ENCODE assay signal across 18 cellular contexts in genomic region chr1:116931016-116931918, GRCh38. TPM values are rescaled to one million over a fixed set of nuclear protein-coding genes. Genes with fewer than 3 reads are reported as not detected.
DNase-seq lines count a peak whose midpoint lies in the region; ATAC-seq, FAIRE-seq and TF ChIP-seq lines count a peak whose summit lies in the region.
"Had no signal": no experiment of that assay in that cellular context is flagged by ENCODE, and none has a peak within 500 bp of the region (broad histone marks: within the 10 kb centered on the region; RNA-seq: fewer than 3 reads in every experiment).

No MANE protein-coding gene starts in this region.

- WGBS in endodermal cell (ENCODE audit: insufficient coverage in 1 of 2, insufficient read length in 1 of 2), 2 experiments: 90 to 92% methylated on average over 6 to 7 of the region's 7 CpGs
- 29% methylated on average over 7 of the region's 7 CpGs for WGBS in HepG2 (ENCODE audit: low lambda C conversion rate)

- H3K27ac ChIP-seq in endodermal cell (ENCODE audit: low read depth, low read length) (no peak overlapping the region), HepG2 (ENCODE audit: extremely low read length, insufficient read depth, low read length) (no peak overlapping the region)

- H3K4me1 ChIP-seq in endodermal cell (ENCODE audit: control insufficient read depth, insufficient read depth, low read length) (no peaks in the 10 kb centered on the region), HepG2 (ENCODE audit: insufficient read depth, low read length) (peaks cover 12% of the 10 kb centered on the region)

- H3K4me3 Mint-ChIP-seq in activated CD4-positive, alpha-beta T cell treated with anti-CD3 and anti-CD28 coated beads for 36 hours: no peak overlapping the region
- no peak overlapping the region for H3K4me3 Mint-ChIP-seq in activated naive CD4-positive, alpha-beta T cell treated with anti-CD3 and anti-CD28 coated beads, Interleukin-2, amount 10 ng/mL, durations not matched to agents 7 days and 5 days
- no peak overlapping the region for H3K4me3 Mint-ChIP-seq in endodermal cell
- H3K4me3 Mint-ChIP-seq in stimulated activated naive CD8-positive, alpha-beta T cell treated with anti-CD3 and anti-CD28 coated beads, Interleukin-15, amount 100 ng/mL, for 72 hours: peak overlapping the region in 1 of 2 donors; percentile 14
- H3K4me3 Mint-ChIP-seq: CD4-positive, alpha-beta memory T cell had no signal

- H3K9me3 Mint-ChIP-seq in activated CD4-positive, alpha-beta T cell treated with anti-CD3 and anti-CD28 coated beads for 36 hours (ENCODE audit: low read depth): no peaks in the 10 kb centered on the region
- no peaks in the 10 kb centered on the region for H3K9me3 Mint-ChIP-seq in activated naive CD4-positive, alpha-beta T cell treated with anti-CD3 and anti-CD28 coated beads, Interleukin-2, amount 50 U/mL, for 72 hours
- H3K9me3 Mint-ChIP-seq in activated naive CD4-positive, alpha-beta T cell treated with anti-CD3 and anti-CD28 coated beads, Interleukin-2, amount 10 ng/mL, durations not matched to agents 7 days and 5 days: no peaks in the 10 kb centered on the region
- no peaks in the 10 kb centered on the region for H3K9me3 Mint-ChIP-seq in endodermal cell
- H3K9me3 Mint-ChIP-seq in stimulated activated naive CD8-positive, alpha-beta T cell treated with anti-CD3 and anti-CD28 coated beads, Interleukin-15, amount 100 ng/mL, for 72 hours: no peaks in the 10 kb centered on the region
- H3K9me3 Mint-ChIP-seq: CD4-positive, alpha-beta memory T cell had no signal

- POLR2A ChIA-PET in activated CD4-positive, alpha-beta T cell treated with anti-CD3 and anti-CD28 coated beads for 36 hours (lab: Charles Lee): interaction anchor here (0.5 to 1.5 kb wide), 10 partner anchors 14 to 423 kb away, joined by 3 to 5 read pairs (median 4); partner anchors contain the start of genes CD58 and TTF2
- POLR2A ChIA-PET in HepG2 (lab: Yijun Ruan, JAX): no interaction called here

- BruUV-seq in HepG2 (replicated peaks; lab: Mats Ljungman, UMichigan): no TSS peak

- H3K27ac Mint-ChIP-seq in activated CD4-positive, alpha-beta T cell treated with anti-CD3 and anti-CD28 coated beads for 36 hours: peak overlapping the region; percentile 58
- peak overlapping the region in 1 of 2 donors; percentile 63 for H3K27ac Mint-ChIP-seq in activated naive CD4-positive, alpha-beta T cell treated with anti-CD3 and anti-CD28 coated beads, Interleukin-2, amount 50 U/mL, for 72 hours
- no peak overlapping the region for H3K27ac Mint-ChIP-seq in activated naive CD4-positive, alpha-beta T cell treated with anti-CD3 and anti-CD28 coated beads, Interleukin-2, amount 10 ng/mL, durations not matched to agents 7 days and 5 days
- no peak overlapping the region for H3K27ac Mint-ChIP-seq in endodermal cell
- H3K27ac Mint-ChIP-seq in stimulated activated naive CD8-positive, alpha-beta T cell treated with anti-CD3 and anti-CD28 coated beads, Interleukin-15, amount 100 ng/mL, for 72 hours: no peak overlapping the region

- no peak overlapping the region for H3K4me3 ChIP-seq in endodermal cell (ENCODE audit: low read length)
- H3K4me3 ChIP-seq in HepG2 (replicated peaks in 1 of 3; ENCODE audit: insufficient read depth in 1 of 3, low read depth in 2 of 3, low read length in 3 of 3): no peak overlapping the region

- no peak for DNase-seq in activated CD4-positive, alpha-beta T cell treated with anti-CD3 and anti-CD28 coated beads for 36 hours
- no peak for DNase-seq in activated CD4-positive, alpha-beta T cell treated with anti-CD3 and anti-CD28 coated beads, Interleukin-2, amount 50 U/mL, for 1 hour
- no peak for DNase-seq in activated naive CD4-positive, alpha-beta T cell treated with anti-CD3 and anti-CD28 coated beads, Interleukin-2, amount 50 U/mL, for 72 hours (ENCODE audit: low spot score in 2 of 2)
- no peak for DNase-seq in activated naive CD4-positive, alpha-beta T cell treated with anti-CD3 and anti-CD28 coated beads, Interleukin-2, amount 10 ng/mL, durations not matched to agents 7 days and 5 days
- DNase-seq in endodermal cell (peak; percentile 12), HepG2 (ENCODE audit: low spot score) (no peak)
- no peak for DNase-seq in stimulated activated naive CD8-positive, alpha-beta T cell treated with anti-CD3 and anti-CD28 coated beads, Interleukin-15, amount 100 ng/mL, for 72 hours
- DNase-seq in stimulated activated CD4-positive, alpha-beta T cell treated with anti-CD3 and anti-CD28 coated beads, Interleukin-15, amount 100 ng/mL, for 24 hours: no peak
- DNase-seq: Calu3; CD4-positive, alpha-beta memory T cell; DMS53; HCEC 1CT; KG1; NCI-H1417 treated with DMSO at 0.1 percent for 48 hours; NCI-H2029; NCI-H2171; NCI-H446; NCI-H69 had no signal

- no peak overlapping the region for H2AFZ ChIP-seq in HepG2 (ENCODE audit: low read length)

- H3K4me1 Mint-ChIP-seq in activated CD4-positive, alpha-beta T cell treated with anti-CD3 and anti-CD28 coated beads for 36 hours: peaks cover 7% of the 10 kb centered on the region
- peaks cover 25% of the 10 kb centered on the region for H3K4me1 Mint-ChIP-seq in activated naive CD4-positive, alpha-beta T cell treated with anti-CD3 and anti-CD28 coated beads, Interleukin-2, amount 10 ng/mL, durations not matched to agents 7 days and 5 days
- H3K4me1 Mint-ChIP-seq in endodermal cell: peaks cover 28% of the 10 kb centered on the region
- H3K4me1 Mint-ChIP-seq in stimulated activated naive CD8-positive, alpha-beta T cell treated with anti-CD3 and anti-CD28 coated beads, Interleukin-15, amount 100 ng/mL, for 72 hours: peaks cover 30% of the 10 kb centered on the region

- no peaks in the 10 kb centered on the region for H3K27me3 ChIP-seq in endodermal cell (ENCODE audit: control insufficient read depth, insufficient read depth, low read length, poor library complexity, severe bottlenecking)
- H3K27me3 ChIP-seq in HepG2 (ENCODE audit: control insufficient read depth in 1 of 2, insufficient read depth in 2 of 2, low read length in 2 of 2): no peaks in the 10 kb centered on the region

- TF ChIP-seq CTCF in endodermal cell (conservative IDR thresholded peaks at IDR 0.05) (no peak), HepG2 (CRISPR knock-in tag; IDR thresholded peaks at IDR 0.05) (no peak)

- no peak overlapping the region for H3K4me2 ChIP-seq in HepG2 (ENCODE audit: low read depth, low read length)

- H3K36me3 ChIP-seq in endodermal cell (ENCODE audit: control insufficient read depth, insufficient read depth, low read length) (peaks cover 5% of the 10 kb centered on the region), HepG2 (replicated peaks in 1 of 2; ENCODE audit: control insufficient read depth in 1 of 2, insufficient read depth in 2 of 2, low read length in 2 of 2) (no peaks in the 10 kb centered on the region; a peak in 1 of 5 replicates)

- TF ChIP-seq EP300 in HepG2 (IDR thresholded peaks at IDR 0.05; ENCODE audit: low read depth in 2 of 2, low read length in 2 of 2) (no peak), HepG2 (CRISPR knock-in tag; IDR thresholded peaks at IDR 0.05; ENCODE audit: borderline replicate concordance) (no peak)

- H3K9ac ChIP-seq in endodermal cell (ENCODE audit: extremely low read depth, low read length, poor library complexity, severe bottlenecking) (no peak overlapping the region), HepG2 (ENCODE audit: insufficient read depth, low read depth, low read length) (no peak overlapping the region)

- no peaks in the 10 kb centered on the region for H3K9me3 ChIP-seq in endodermal cell (ENCODE audit: control insufficient read depth, low read length)
- no peaks in the 10 kb centered on the region for H3K9me3 ChIP-seq in HepG2 (ENCODE audit: low read length)

- no peaks in the 10 kb centered on the region for H3K27me3 Mint-ChIP-seq in activated CD4-positive, alpha-beta T cell treated with anti-CD3 and anti-CD28 coated beads for 36 hours
- no peaks in the 10 kb centered on the region for H3K27me3 Mint-ChIP-seq in activated naive CD4-positive, alpha-beta T cell treated with anti-CD3 and anti-CD28 coated beads, Interleukin-2, amount 10 ng/mL, durations not matched to agents 7 days and 5 days
- no peaks in the 10 kb centered on the region for H3K27me3 Mint-ChIP-seq in endodermal cell (ENCODE audit: insufficient read depth)
- no peaks in the 10 kb centered on the region for H3K27me3 Mint-ChIP-seq in stimulated activated naive CD8-positive, alpha-beta T cell treated with anti-CD3 and anti-CD28 coated beads, Interleukin-15, amount 100 ng/mL, for 72 hours
- H3K27me3 Mint-ChIP-seq: CD4-positive, alpha-beta memory T cell had no signal

- intact Hi-C loops in activated CD4-positive, alpha-beta T cell treated with anti-CD3 and anti-CD28 coated beads for 36 hours (cut with DNase I, micrococcal nuclease): loop anchor here (1.0 to 5.0 kb wide), 10 partner anchors 54 to 359 kb away; partner anchors contain the start of genes CD101 (in 2 of the 2), CD58 (in 1 of the 2) and TTF2 (in 1 of the 2)
- intact Hi-C loops in HepG2 (cut with micrococcal nuclease; ENCODE audit: unreplicated experiment): no loop called here

- H3K36me3 Mint-ChIP-seq in activated CD4-positive, alpha-beta T cell treated with anti-CD3 and anti-CD28 coated beads for 36 hours (ENCODE audit: low read depth): peaks cover 2% of the 10 kb centered on the region
- peaks cover 0 to 10% of the 10 kb centered on the region in 2 donors for H3K36me3 Mint-ChIP-seq in activated naive CD4-positive, alpha-beta T cell treated with anti-CD3 and anti-CD28 coated beads, Interleukin-2, amount 50 U/mL, for 72 hours
- no peaks in the 10 kb centered on the region for H3K36me3 Mint-ChIP-seq in activated naive CD4-positive, alpha-beta T cell treated with anti-CD3 and anti-CD28 coated beads, Interleukin-2, amount 10 ng/mL, durations not matched to agents 7 days and 5 days
- no peaks in the 10 kb centered on the region for H3K36me3 Mint-ChIP-seq in endodermal cell (ENCODE audit: low read depth)
- H3K36me3 Mint-ChIP-seq: CD4-positive, alpha-beta memory T cell had no signal

- no peak for TF ChIP-seq POLR2A in HepG2 (IDR thresholded peaks at IDR 0.05; ENCODE audit: insufficient read depth in 1 of 2, low read depth in 2 of 2, low read length in 2 of 2)

- no peak for TF ChIP-seq RAD21 in HepG2 (CRISPR knock-in tag; IDR thresholded peaks at IDR 0.05)

- CTCF ChIA-PET in activated CD4-positive, alpha-beta T cell treated with anti-CD3 and anti-CD28 coated beads for 36 hours (lab: Charles Lee): interaction anchor here (0.7 to 1.9 kb wide), 9 partner anchors 10 to 207 kb away, joined by 3 to 8 read pairs (median 4); partner anchors contain the start of gene CD101
- CTCF ChIA-PET in activated naive CD4-positive, alpha-beta T cell treated with anti-CD3 and anti-CD28 coated beads, Interleukin-2, amount 10 ng/mL, durations not matched to agents 7 days and 5 days (lab: Charles Lee): interaction anchor here (0.7 to 1.3 kb wide), 4 partner anchors 78 to 911 kb away, joined by 3 read pairs; no protein-coding TSS in a partner anchor
- CTCF ChIA-PET in HepG2 (lab: Yijun Ruan, JAX; ENCODE audit: low intra/inter-chr PET ratio, low total read pairs): no interaction called here

- no peaks in the 10 kb centered on the region for H3K79me2 ChIP-seq in HepG2 (ENCODE audit: insufficient read depth, low read length)

- H4K20me1 ChIP-seq in HepG2 (ENCODE audit: insufficient read depth, low read length): no peaks in the 10 kb centered on the region

- peak; percentile 89 for ATAC-seq in activated CD4-positive, alpha-beta T cell treated with anti-CD3 and anti-CD28 coated beads for 36 hours
- ATAC-seq in activated naive CD4-positive, alpha-beta T cell treated with anti-CD3 and anti-CD28 coated beads, Interleukin-2, amount 50 U/mL, for 72 hours: peak; percentile 93 to 95
- ATAC-seq in stimulated activated naive CD8-positive, alpha-beta T cell treated with anti-CD3 and anti-CD28 coated beads, Interleukin-15, amount 100 ng/mL, for 72 hours: peak; percentile 95
- ATAC-seq in HepG2: no peak

- in situ Hi-C loops in HepG2 (cut with HindIII; ENCODE audit: extremely low pct_ligation_motif_present, low pct_unique_long_range_greater_than_20kb): no loop called here

- no peak for FAIRE-seq in HepG2 (lab: Jason Lieb, UNC)

RNA-seq across cellular contexts. Expression of gene PTGFRN, which starts 21.6 kb away (rescaled TPM):
- 10 to 100 TPM; 11.6 to 11.8 TPM for total RNA-seq in activated CD4-positive, alpha-beta T cell treated with anti-CD3 and anti-CD28 coated beads for 36 hours
- 10 to 100 TPM; 15.9 to 20.3 TPM for total RNA-seq in activated naive CD4-positive, alpha-beta T cell treated with anti-CD3 and anti-CD28 coated beads, Interleukin-2, amount 50 U/mL, for 72 hours
- total RNA-seq in endodermal cell (10 to 100 TPM; 41.6 to 43.2 TPM), HepG2 (2016; rRNA removed; fragmentation: Illumina TruSeq; extraction: Trizol) (5.2 and 11.3 TPM in 2 replicates)
- 46.4 TPM for polyA plus RNA-seq in endodermal cell (2013, experiment 1 of 2)
- 42.7 TPM for polyA plus RNA-seq in endodermal cell (2013, experiment 2 of 2)
- total RNA-seq in HepG2 (2016; cell fraction: cytosol; rRNA removed; fragmentation: Illumina TruSeq; extraction: Trizol; ENCODE audit: low read depth): 0.30 and 0.44 TPM in 2 replicates
- 4.6 and 10.3 TPM in 2 replicates for total RNA-seq in HepG2 (2016; cell fraction: insoluble cytoplasmic fraction; rRNA removed; fragmentation: Illumina TruSeq; extraction: Trizol)
- total RNA-seq in HepG2 (2016; cell fraction: membrane; rRNA removed; fragmentation: Illumina TruSeq; extraction: Trizol): 2.2 and 2.3 TPM in 2 replicates
- 10.6 and 12.9 TPM in 2 replicates for total RNA-seq in HepG2 (2016; cell fraction: nucleus; rRNA removed; fragmentation: Illumina TruSeq; extraction: Trizol)
- 3.3 and 3.5 TPM in 2 replicates for polyA plus RNA-seq in HepG2 (2011; rRNA removed)
- 2.2 and 2.7 TPM in 2 replicates for polyA plus RNA-seq in HepG2 (2011; cell fraction: cytosol; rRNA removed)
- polyA plus RNA-seq in HepG2 (2011; cell fraction: nucleus; rRNA removed): 1.7 and 1.8 TPM in 2 replicates
- polyA plus RNA-seq in HepG2 (2012): 2.2 and 3.3 TPM in 2 replicates
- 0.94 and 1.1 TPM in 2 replicates for polyA plus RNA-seq in HepG2 (2016; cell fraction: cytosol; fragmentation: Illumina TruSeq; extraction: Trizol; ENCODE audit: low read depth)
- polyA plus RNA-seq in HepG2 (2016; cell fraction: insoluble cytoplasmic fraction; fragmentation: Illumina TruSeq; extraction: Trizol; ENCODE audit: low read depth): 4.4 and 4.6 TPM in 2 replicates
- 1.9 and 2.4 TPM in 2 replicates for polyA plus RNA-seq in HepG2 (2016; cell fraction: membrane; fragmentation: Illumina TruSeq; extraction: Trizol; ENCODE audit: low read depth)
- polyA plus RNA-seq in HepG2 (2016; cell fraction: nucleus; fragmentation: Illumina TruSeq; extraction: Trizol; ENCODE audit: insufficient read depth, low read depth): 15.1 and 17.0 TPM in 2 replicates
- 7.4 and 47.2 TPM in 2 replicates for polyA minus RNA-seq in HepG2 (2011; rRNA and poly(A)+ RNA removed; ENCODE audit: low replicate concordance)
- 2.9 and 5.4 TPM in 2 replicates for polyA minus RNA-seq in HepG2 (2011; cell fraction: cytosol; rRNA and poly(A)+ RNA removed)
- 3.1 and 3.5 TPM in 2 replicates for polyA minus RNA-seq in HepG2 (2011; cell fraction: nucleus; rRNA and poly(A)+ RNA removed)
